Comparison of ENCODE assay signal across 20 cellular contexts in genomic region chr22:32561163-32561562, GRCh38.
"Had no signal": no experiment of that assay in that cellular context is flagged by ENCODE, and none has a peak within 500 bp of the region (broad histone marks: within the 10 kb centered on the region; RNA-seq: fewer than 3 reads in every experiment).

No MANE protein-coding gene starts in this region.

- H3K36me3 Mint-ChIP-seq: activated naive CD8-positive, alpha-beta T cell treated with anti-CD3 and anti-CD28 coated beads for 36 hours; stimulated activated naive B cell treated with anti-CD40 and anti-IgM and Interleukin-4, amounts not matched to agents 10 μg/mL and 1 μg/mL and 100 μg/mL, for 72 hours; WTC11 had no signal

- H3K9me3 ChIP-seq: right lobe of liver, thoracic aorta had no signal

- H3K4me1 Mint-ChIP-seq: activated naive CD8-positive, alpha-beta T cell treated with anti-CD3 and anti-CD28 coated beads for 36 hours; stimulated activated naive B cell treated with anti-CD40 and anti-IgM and Interleukin-4, amounts not matched to agents 10 μg/mL and 1 μg/mL and 100 μg/mL, for 72 hours had no signal

- H3K4me3 ChIP-seq: cardiac muscle cell, right lobe of liver, thoracic aorta had no signal

- H3K27ac Mint-ChIP-seq: activated naive CD8-positive, alpha-beta T cell treated with anti-CD3 and anti-CD28 coated beads for 36 hours; activated T-cell treated with anti-CD3 and anti-CD28 coated beads, Interleukin-2, amount 50 U/mL, for 24 hours; activated T-helper 2 cell treated with anti-CD3 and anti-CD28 coated beads, Interferon-gamma antibody, Interleukin-2, Interleukin-4, amounts not matched to agents 10 μg/mL and 5 μg/mL and 100 μg/mL, durations not matched to agents 14 hours and 24 hours and 36 hours; stimulated activated naive B cell treated with anti-CD40 and anti-IgM and Interleukin-4, amounts not matched to agents 10 μg/mL and 1 μg/mL and 100 μg/mL, for 72 hours; WTC11 had no signal

- DNase-seq: activated CD8-positive, alpha-beta memory T cell treated with anti-CD3 and anti-CD28 coated beads, Interleukin-2, amount 50 U/mL, for 4 hours; activated naive CD4-positive, alpha-beta T cell treated with Interleukin-2 at 50 U/mL for 16 hours; activated naive CD8-positive, alpha-beta T cell treated with anti-CD3 and anti-CD28 coated beads for 36 hours; activated T-cell treated with anti-CD3 and anti-CD28 coated beads, Interleukin-2, amount 50 U/mL, for 24 hours; cortex of kidney; glutamatergic neuron; hippocampal formation; left ventricle myocardium superior; nucleus accumbens; posterior cingulate gyrus; right lobe of liver; stimulated activated CD4-positive, alpha-beta T cell treated with anti-CD3 and anti-CD28 coated beads, Interleukin-2, amount 100 ng/mL, for 48 hours; stimulated activated CD8-positive, alpha-beta memory T cell treated with anti-CD3 and anti-CD28 coated beads, Interleukin-4, amount 100 ng/mL, for 48 hours; stimulated activated naive B cell treated with anti-CD40 and anti-IgM and Interleukin-4, amounts not matched to agents 10 μg/mL and 1 μg/mL and 100 μg/mL, for 72 hours; T-helper 9 cell had no signal

- H3K27ac ChIP-seq: cardiac muscle cell, right lobe of liver, thoracic aorta had no signal

- H3K4me1 ChIP-seq: right lobe of liver had no signal

- ATAC-seq: left ventricle myocardium superior; right lobe of liver; stimulated activated naive B cell treated with anti-CD40 and anti-IgM and Interleukin-4, amounts not matched to agents 10 μg/mL and 1 μg/mL and 100 μg/mL, for 72 hours; WTC11 had no signal

- H3K27me3 ChIP-seq: cardiac muscle cell, right lobe of liver had no signal

- H3K36me3 ChIP-seq: cardiac muscle cell, right lobe of liver, thoracic aorta had no signal

- H3K4me3 Mint-ChIP-seq: activated naive CD8-positive, alpha-beta T cell treated with anti-CD3 and anti-CD28 coated beads for 36 hours; activated T-cell treated with anti-CD3 and anti-CD28 coated beads, Interleukin-2, amount 50 U/mL, for 24 hours; nephron; stimulated activated naive B cell treated with anti-CD40 and anti-IgM and Interleukin-4, amounts not matched to agents 10 μg/mL and 1 μg/mL and 100 μg/mL, for 72 hours; WTC11 had no signal

- H3K9me3 Mint-ChIP-seq: activated naive CD8-positive, alpha-beta T cell treated with anti-CD3 and anti-CD28 coated beads for 36 hours; activated T-cell treated with anti-CD3 and anti-CD28 coated beads, Interleukin-2, amount 50 U/mL, for 24 hours; activated T-helper 2 cell treated with anti-CD3 and anti-CD28 coated beads, Interferon-gamma antibody, Interleukin-2, Interleukin-4, amounts not matched to agents 10 μg/mL and 5 μg/mL and 100 μg/mL, durations not matched to agents 14 hours and 24 hours and 36 hours; nephron; stimulated activated naive B cell treated with anti-CD40 and anti-IgM and Interleukin-4, amounts not matched to agents 10 μg/mL and 1 μg/mL and 100 μg/mL, for 72 hours; WTC11 had no signal
